Comparison of ENCODE assay signal across 27 cellular contexts in the genomic region with DNA sequence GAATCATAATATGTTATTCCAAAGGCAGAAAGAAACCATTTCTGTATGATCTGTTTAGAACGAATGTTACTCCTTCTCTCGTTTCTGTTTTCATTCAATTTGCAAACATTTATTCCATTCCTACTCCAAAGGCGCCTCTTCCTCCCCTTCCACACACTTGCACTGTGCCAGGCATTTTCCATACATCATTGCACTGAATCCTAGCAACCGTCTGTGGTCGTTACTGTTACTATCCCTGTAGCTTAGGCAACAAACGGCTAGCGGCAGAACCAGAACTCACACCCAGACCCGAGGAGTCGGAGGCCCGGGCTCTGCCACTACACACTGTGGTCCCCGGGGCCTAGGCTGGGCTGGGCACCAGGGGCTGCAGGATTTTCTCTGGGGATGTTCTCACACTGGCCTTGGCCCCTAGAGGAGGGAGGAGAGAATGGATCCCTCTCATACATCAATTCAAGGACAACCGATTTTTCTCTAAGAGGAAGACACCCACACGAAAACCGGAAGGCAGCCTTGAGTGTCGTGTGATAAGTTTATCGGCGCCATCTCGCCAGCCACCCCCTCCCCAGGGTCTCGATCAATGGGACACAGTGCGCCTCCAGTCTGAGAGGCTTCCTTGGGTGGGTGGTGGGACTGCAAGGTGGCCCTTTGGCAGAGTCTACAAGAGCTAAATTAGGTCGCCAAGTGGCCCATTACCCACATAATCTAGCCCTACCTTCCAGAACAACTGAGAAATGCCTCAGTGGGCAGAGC.
DNase-seq lines count a peak whose midpoint lies in the region; ATAC-seq and TF ChIP-seq lines count a peak whose summit lies in the region.
"Had no signal": no experiment of that assay in that cellular context is flagged by ENCODE, and none has a peak within 500 bp of the region (broad histone marks: within the 10 kb centered on the region; RNA-seq: fewer than 3 reads in every experiment).

No MANE protein-coding gene starts in this region.

- CTCF ChIA-PET in activated B cell treated with CpG ODN at 0.5 μM for 24 hours (lab: Charles Lee) = no interaction called here

- H3K27me3 Mint-ChIP-seq in activated B cell treated with CpG ODN at 0.5 μM for 24 hours = no peaks in the 10 kb centered on the region
- H3K27me3 Mint-ChIP-seq in stimulated activated memory B cell treated with anti-CD40 and anti-IgM and Interleukin-4, amounts not matched to agents 10 μg/mL and 1 μg/mL and 100 μg/mL, for 72 hours = no peaks in the 10 kb centered on the region
- H3K27me3 Mint-ChIP-seq: activated CD8-positive, alpha-beta T cell treated with anti-CD3 and anti-CD28 coated beads for 36 hours; central memory CD8-positive, alpha-beta T cell had no signal

- no peaks in the 10 kb centered on the region for H3K9me3 Mint-ChIP-seq in activated B cell treated with CpG ODN at 0.5 μM for 24 hours
- no peaks in the 10 kb centered on the region for H3K9me3 Mint-ChIP-seq in stimulated activated memory B cell treated with anti-CD40 and anti-IgM and Interleukin-4, amounts not matched to agents 10 μg/mL and 1 μg/mL and 100 μg/mL, for 72 hours
- H3K9me3 Mint-ChIP-seq: activated CD8-positive, alpha-beta T cell treated with anti-CD3 and anti-CD28 coated beads for 36 hours; activated T-cell treated with anti-CD3 and anti-CD28 coated beads, Interleukin-2, amount 50 U/mL, for 4 hours; central memory CD8-positive, alpha-beta T cell had no signal

- H3K27ac ChIP-seq in 22Rv1 = peak overlapping the region; percentile 85
- H3K27ac ChIP-seq in gastroesophageal sphincter = peak overlapping the region in 3 of 4 donors; percentile 70 to 75 (median 74)
- H3K27ac ChIP-seq: KMS-11, suprapubic skin, uterus had no signal

- H3K27me3 ChIP-seq in gastroesophageal sphincter = no peaks in the 10 kb centered on the region
- H3K27me3 ChIP-seq: suprapubic skin, uterus had no signal

- peak overlapping the region; percentile 55 for H3K27ac Mint-ChIP-seq in activated B cell treated with CpG ODN at 0.5 μM for 24 hours
- no peak overlapping the region for H3K27ac Mint-ChIP-seq in stimulated activated memory B cell treated with anti-CD40 and anti-IgM and Interleukin-4, amounts not matched to agents 10 μg/mL and 1 μg/mL and 100 μg/mL, for 72 hours
- H3K27ac Mint-ChIP-seq: activated CD8-positive, alpha-beta T cell treated with anti-CD3 and anti-CD28 coated beads for 36 hours had no signal

- POLR2A ChIA-PET in activated B cell treated with CpG ODN at 0.5 μM for 24 hours (lab: Charles Lee) = interaction anchor here (0.7 kb wide), 1 partner anchor 142 kb away, joined by 3 read pairs; no protein-coding TSS in a partner anchor

- WGBS in gastroesophageal sphincter (ENCODE audit: low coverage in 1 of 2), 2 donors = 29 to 38% methylated on average over 12 of the region's 21 CpGs

- TF ChIP-seq CTCF in 22Rv1 (IDR thresholded peaks at IDR 0.05) (no peak), activated B cell treated with CpG ODN at 0.5 μM for 24 hours (IDR thresholded peaks at IDR 0.05) (no peak), gastroesophageal sphincter (IDR thresholded peaks at IDR 0.05) (no peak)

- no peak for TF ChIP-seq EP300 in gastroesophageal sphincter (IDR thresholded peaks at IDR 0.05)

- H3K36me3 ChIP-seq in gastroesophageal sphincter = no peaks in the 10 kb centered on the region
- H3K36me3 ChIP-seq: suprapubic skin, uterus had no signal

- H3K4me3 Mint-ChIP-seq in activated B cell treated with CpG ODN at 0.5 μM for 24 hours = no peak overlapping the region
- H3K4me3 Mint-ChIP-seq in stimulated activated memory B cell treated with anti-CD40 and anti-IgM and Interleukin-4, amounts not matched to agents 10 μg/mL and 1 μg/mL and 100 μg/mL, for 72 hours = no peak overlapping the region
- H3K4me3 Mint-ChIP-seq: activated CD8-positive, alpha-beta T cell treated with anti-CD3 and anti-CD28 coated beads for 36 hours; activated T-cell treated with anti-CD3 and anti-CD28 coated beads, Interleukin-2, amount 50 U/mL, for 4 hours; central memory CD8-positive, alpha-beta T cell had no signal

- no peaks in the 10 kb centered on the region for H3K9me3 ChIP-seq in gastroesophageal sphincter
- H3K9me3 ChIP-seq: Caco-2, suprapubic skin, uterus had no signal

- H3K4me1 ChIP-seq in gastroesophageal sphincter = peaks cover 0 to 47% (median 0%) of the 10 kb centered on the region in 3 donors
- H3K4me1 ChIP-seq: Caco-2, suprapubic skin, uterus had no signal

- H3K36me3 Mint-ChIP-seq in activated B cell treated with CpG ODN at 0.5 μM for 24 hours (ENCODE audit: low read depth) = no peaks in the 10 kb centered on the region
- H3K36me3 Mint-ChIP-seq in stimulated activated memory B cell treated with anti-CD40 and anti-IgM and Interleukin-4, amounts not matched to agents 10 μg/mL and 1 μg/mL and 100 μg/mL, for 72 hours = peaks cover 21% of the 10 kb centered on the region

- intact Hi-C loops in activated B cell treated with CpG ODN at 0.5 μM for 24 hours (cut with micrococcal nuclease) = no loop called here

- ATAC-seq in activated B cell treated with CpG ODN at 0.5 μM for 24 hours (ENCODE audit: low read depth) = no peak
- no peak for ATAC-seq in gastroesophageal sphincter
- no peak for ATAC-seq in HG03457 (IDR thresholded peaks at IDR 0.05; ENCODE audit: unreplicated experiment)
- no peak for ATAC-seq in stimulated activated memory B cell treated with anti-CD40 and anti-IgM and Interleukin-4, amounts not matched to agents 10 μg/mL and 1 μg/mL and 100 μg/mL, for 72 hours
- ATAC-seq: activated CD8-positive, alpha-beta T cell treated with anti-CD3 and anti-CD28 coated beads for 36 hours; activated T-cell treated with anti-CD3 and anti-CD28 coated beads, Interleukin-2, amount 50 U/mL, for 4 hours had no signal

- peak; percentile 48 for DNase-seq in NCI-H2171 treated with DMSO at 0.1 percent for 48 hours (lab: John Stamatoyannopoulos, UW)
- no peak for DNase-seq in NCI-H2171 (lab: John Stamatoyannopoulos, UW)
- no peak for DNase-seq in activated B cell treated with CpG ODN at 0.5 μM for 24 hours
- no peak for DNase-seq in hippocampal formation (lab: John Stamatoyannopoulos, UW)
- DNase-seq: 8988T; activated CD8-positive, alpha-beta T cell treated with anti-CD3 and anti-CD28 coated beads for 36 hours; activated T-cell treated with anti-CD3 and anti-CD28 coated beads, Interleukin-2, amount 50 U/mL, for 4 hours; AML-193; Caco-2; erythroblast; foreskin melanocyte; H7; kidney; mammary epithelial cell; MV-4-11; NCI-H2029 treated with DMSO at 0.1 percent for 48 hours; NCI-H446 treated with DMSO at 0.1 percent for 48 hours; right cardiac atrium; stimulated activated CD4-positive, alpha-beta T cell treated with anti-CD3 and anti-CD28 coated beads, Interleukin-15, amount 100 ng/mL, for 24 hours; uterus had no signal

- H3K4me1 Mint-ChIP-seq in activated B cell treated with CpG ODN at 0.5 μM for 24 hours = peaks cover 7% of the 10 kb centered on the region
- peaks cover 11% of the 10 kb centered on the region for H3K4me1 Mint-ChIP-seq in stimulated activated memory B cell treated with anti-CD40 and anti-IgM and Interleukin-4, amounts not matched to agents 10 μg/mL and 1 μg/mL and 100 μg/mL, for 72 hours

- no peak overlapping the region for H3K4me3 ChIP-seq in gastroesophageal sphincter
- H3K4me3 ChIP-seq: suprapubic skin, uterus had no signal

- no peak for TF ChIP-seq POLR2A in gastroesophageal sphincter (IDR thresholded peaks at IDR 0.05)
